ENCODE assay signal across 8 cellular contexts in the genomic region with DNA sequence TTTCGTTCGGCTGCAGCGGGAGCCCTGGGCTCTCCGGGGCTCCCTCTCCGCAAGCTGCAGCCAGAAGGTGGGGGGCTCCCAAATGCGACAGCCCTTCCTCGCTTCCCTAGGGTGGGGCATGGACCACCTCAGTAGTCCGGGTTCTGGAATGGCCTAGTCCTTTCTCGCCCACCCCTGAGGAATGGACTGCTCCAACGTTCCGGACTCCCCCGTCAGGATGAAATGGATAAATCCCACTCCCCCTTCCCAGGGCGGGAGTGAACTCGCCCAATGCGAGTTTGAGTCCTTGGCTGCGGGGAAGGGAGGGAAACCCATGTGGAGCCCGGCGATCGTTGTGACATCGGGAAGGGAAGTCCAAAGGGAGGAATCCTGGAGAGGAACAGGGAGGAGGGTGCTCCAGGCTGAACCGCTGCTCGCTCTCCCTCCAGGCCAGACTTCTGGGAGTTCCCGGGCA. TPM values are rescaled to one million over a fixed set of nuclear protein-coding genes. Genes with fewer than 3 reads are reported as not detected.
DNase-seq lines count a peak whose midpoint lies in the region; ATAC-seq, FAIRE-seq and TF ChIP-seq lines count a peak whose summit lies in the region.

No MANE protein-coding gene starts in this region.

- peak overlapping the region; percentile 79 to 91 (median 86) for H3K9ac ChIP-seq in BLaER1 treated with 17β-estradiol and CSF1 and Interleukin-3, amounts not matched to agents 10 nM and 100 nM
- H3K9ac ChIP-seq in HCT116 (ENCODE audit: low read length), result peak overlapping the region; percentile 98
- peak overlapping the region; percentile 84 for H3K9ac ChIP-seq in astrocyte (ENCODE audit: low read length)

- no peaks in the 10 kb centered on the region for H3K4me1 Mint-ChIP-seq in astrocyte (ENCODE audit: low read depth, unreplicated experiment)

- DNase-seq in HCT116 (ENCODE audit: low read depth, low spot score), result peak; percentile 85
- DNase-seq in NCI-H69 (lab: John Stamatoyannopoulos, UW), result peak; percentile 93
- peak; percentile 77 for DNase-seq in astrocyte (ENCODE audit: low read depth)
- peak; percentile 81 to 88 (median 88) for DNase-seq in right cardiac atrium
- DNase-seq in pons (ENCODE audit: low spot score), result peak; percentile 77

- no TSS peak for BruUV-seq in HCT116 (replicated peaks; lab: Mats Ljungman, UMichigan)

- no peaks in the 10 kb centered on the region; a peak in 1 of 22 replicates for H3K27me3 ChIP-seq in BLaER1 treated with 17β-estradiol and CSF1 and Interleukin-3, amounts not matched to agents 10 nM and 100 nM
- no peaks in the 10 kb centered on the region for H3K27me3 ChIP-seq in HCT116 (ENCODE audit: insufficient read depth, low read length)
- no peaks in the 10 kb centered on the region for H3K27me3 ChIP-seq in astrocyte (ENCODE audit: insufficient read depth, low read length)
- H3K27me3 ChIP-seq in right cardiac atrium (ENCODE audit: control insufficient read depth, insufficient read depth), result no peaks in the 10 kb centered on the region

- peaks cover 0 to 5% (median 0%) of the 10 kb centered on the region in 11 experiments; a peak in 2 of 22 replicates for H4K20me1 ChIP-seq in BLaER1 treated with 17β-estradiol and CSF1 and Interleukin-3, amounts not matched to agents 10 nM and 100 nM
- no peaks in the 10 kb centered on the region for H4K20me1 ChIP-seq in HCT116 (ENCODE audit: insufficient read depth)
- H4K20me1 ChIP-seq in astrocyte (ENCODE audit: insufficient read depth, low read length), result no peaks in the 10 kb centered on the region

- peak overlapping the region; percentile 41 for H3K27ac Mint-ChIP-seq in astrocyte (ENCODE audit: unreplicated experiment)

- peaks cover 8% of the 10 kb centered on the region for H3K36me3 Mint-ChIP-seq in astrocyte (ENCODE audit: low read depth, unreplicated experiment)

- peak; percentile 66 for TF ChIP-seq POLR2A in HCT116 (IDR thresholded peaks at IDR 0.05; ENCODE audit: borderline replicate concordance, extremely low read depth, insufficient read depth, insufficient read length)

- H3K27ac ChIP-seq in BLaER1 treated with 17β-estradiol and CSF1 and Interleukin-3, amounts not matched to agents 10 nM and 100 nM, result peak overlapping the region; percentile 66 to 90 (median 83); a peak in 21 of 22 replicates
- peak overlapping the region; percentile 94 for H3K27ac ChIP-seq in HCT116 (ENCODE audit: low read depth, low read length)
- peak overlapping the region; percentile 43 for H3K27ac ChIP-seq in astrocyte (ENCODE audit: low read depth, low read length)
- peak overlapping the region; percentile 85 for H3K27ac ChIP-seq in right cardiac atrium (ENCODE audit: low read length)

- peak; percentile 15 for ATAC-seq in HCT116
- peak; percentile 46 to 53 for ATAC-seq in right cardiac atrium
- no peak for ATAC-seq in HG02938 (IDR thresholded peaks at IDR 0.05; ENCODE audit: unreplicated experiment)
- no peak for ATAC-seq in HG02642 (IDR thresholded peaks at IDR 0.05; ENCODE audit: poor library complexity, unreplicated experiment)

- TF ChIP-seq CTCF in HCT116 (IDR thresholded peaks at IDR 0.05 in 2 of 3, conservative IDR thresholded peaks at IDR 0.05 in 1 of 3; ENCODE audit: borderline replicate concordance in 1 of 3, insufficient read depth in 1 of 3, low read depth in 2 of 3, low read length in 2 of 3) (no peak), astrocyte (IDR thresholded peaks at IDR 0.05; ENCODE audit: insufficient read depth, low read depth, low read length) (no peak)

- peaks cover 26% of the 10 kb centered on the region for H3K27me3 Mint-ChIP-seq in astrocyte (ENCODE audit: low read depth, unreplicated experiment)

- peak overlapping the region; percentile 70 to 86 (median 76) for H3K4me3 ChIP-seq in BLaER1 treated with 17β-estradiol and CSF1 and Interleukin-3, amounts not matched to agents 10 nM and 100 nM
- H3K4me3 ChIP-seq in HCT116 (replicated peaks in 1 of 2; ENCODE audit: low read depth in 1 of 2, low read length in 2 of 2), result peak overlapping the region; percentile 90 to 95
- H3K4me3 ChIP-seq in astrocyte (ENCODE audit: insufficient read depth, low read depth, low read length), result peak overlapping the region; percentile 83
- peak overlapping the region; percentile 66 for H3K4me3 ChIP-seq in right cardiac atrium (ENCODE audit: low read length)

- no peak overlapping the region for H2AFZ ChIP-seq in HCT116 (ENCODE audit: low read depth, low read length, poor library complexity, severe bottlenecking)
- peak overlapping the region; percentile 87 for H2AFZ ChIP-seq in astrocyte (ENCODE audit: low read depth, low read length)

- peaks cover 16% of the 10 kb centered on the region for H3K9me3 Mint-ChIP-seq in astrocyte (ENCODE audit: unreplicated experiment)

- POLR2A ChIA-PET in HCT116 (lab: Charles Lee), result interaction anchor here (0.8 to 2.3 kb wide), 7 partner anchors 11 to 59 kb away, joined by 3 to 8 read pairs (median 5); a partner anchor contains a TSS

- H3K36me3 ChIP-seq in BLaER1 treated with 17β-estradiol and CSF1 and Interleukin-3, amounts not matched to agents 10 nM and 100 nM, result no peaks in the 10 kb centered on the region
- no peaks in the 10 kb centered on the region for H3K36me3 ChIP-seq in HCT116 (ENCODE audit: control insufficient read depth in 1 of 2, insufficient read depth in 2 of 2, low read length in 2 of 2)
- no peaks in the 10 kb centered on the region for H3K36me3 ChIP-seq in astrocyte (ENCODE audit: insufficient read depth, low read length)

- no peak for TF ChIP-seq RAD21 in HCT116 (IDR thresholded peaks at IDR 0.05; ENCODE audit: low read depth)

- H3K9me3 ChIP-seq in BLaER1 treated with 17β-estradiol and CSF1 and Interleukin-3, amounts not matched to agents 10 nM and 100 nM (replicated peaks in 1 of 11), result no peaks in the 10 kb centered on the region
- H3K9me3 ChIP-seq in HCT116 (ENCODE audit: control insufficient read depth in 1 of 2, insufficient read depth in 1 of 2, low read depth in 1 of 2, low read length in 2 of 2) (no peaks in the 10 kb centered on the region), astrocyte (ENCODE audit: insufficient read depth, low read depth, low read length) (no peaks in the 10 kb centered on the region), right cardiac atrium (ENCODE audit: control insufficient read depth, low read length) (no peaks in the 10 kb centered on the region)

- H3K79me2 ChIP-seq in HCT116 (ENCODE audit: insufficient read depth, low read length) (no peaks in the 10 kb centered on the region), astrocyte (ENCODE audit: insufficient read depth, low read length) (no peaks in the 10 kb centered on the region)

- under 1% methylated on average over 23 of the region's 23 CpGs for WGBS in right cardiac atrium

- RAD21 ChIA-PET in HCT116 (lab: Charles Lee; ENCODE audit: low non-redundant PET in 1 of 2, low total read pairs in 2 of 2, uncharacterized antibody in 2 of 2, unreplicated experiment in 2 of 2), result interaction anchor here (0.9 to 1.0 kb wide), 2 partner anchors 52 to 59 kb away, joined by 3 read pairs; no protein-coding TSS in a partner anchor

- no peaks in the 10 kb centered on the region for H3K9me2 ChIP-seq in HCT116 (ENCODE audit: insufficient read depth)

- peak overlapping the region; percentile 94 to 100 (median 99) for H3K4me2 ChIP-seq in BLaER1 treated with 17β-estradiol and CSF1 and Interleukin-3, amounts not matched to agents 10 nM and 100 nM
- H3K4me2 ChIP-seq in HCT116 (ENCODE audit: low read length), result peak overlapping the region; percentile 99
- H3K4me2 ChIP-seq in astrocyte (ENCODE audit: low read length), result peak overlapping the region; percentile 97

- intact Hi-C loops in HCT116 (cut with micrococcal nuclease), result loop anchor here (1.0 kb wide), 1 partner anchor 52 kb away; no protein-coding TSS in a partner anchor
- intact Hi-C loops in right cardiac atrium (cut with DNase I), result loop anchor here in 3 of 4 donors (5.0 to 10.0 kb wide), 3 partner anchors 32 to 55 kb away; a partner anchor contains a TSS

- CTCF ChIA-PET in HCT116 (lab: Charles Lee), result interaction anchor here (1.3 to 3.0 kb wide), 3 partner anchors 14 to 52 kb away, joined by 5 to 17 read pairs (median 10); no protein-coding TSS in a partner anchor

- FAIRE-seq in astrocyte (lab: Jason Lieb, UNC), result no peak

- peaks cover 50 to 75% (median 70%) of the 10 kb centered on the region in 10 experiments for H3K4me1 ChIP-seq in BLaER1 treated with 17β-estradiol and CSF1 and Interleukin-3, amounts not matched to agents 10 nM and 100 nM
- H3K4me1 ChIP-seq in HCT116 (ENCODE audit: control insufficient read depth in 1 of 2, insufficient read depth in 2 of 2, low read length in 2 of 2), result peaks cover 25 to 57% of the 10 kb centered on the region in 2 experiments
- peaks cover 8% of the 10 kb centered on the region for H3K4me1 ChIP-seq in astrocyte (ENCODE audit: insufficient read depth, low read length)
- peaks cover 4% of the 10 kb centered on the region for H3K4me1 ChIP-seq in right cardiac atrium (ENCODE audit: control insufficient read depth, insufficient read depth, low read length)

- peak overlapping the region; percentile 85 for H3K4me3 Mint-ChIP-seq in astrocyte (ENCODE audit: unreplicated experiment)

RNA-seq across cellular contexts. Expression of a gene that starts 5.5 kb away (rescaled TPM):
- total RNA-seq in HCT116 (2021; ENCODE audit: unreplicated experiment), result not detected
- polyA plus RNA-seq in HCT116 (2012), result 0.35 and 0.46 TPM in 2 replicates
- total RNA-seq in astrocyte, result not detected in 2 replicates
- 100 to 1,000 TPM; 505 to 682 (median 577) TPM for total RNA-seq in right cardiac atrium
- polyA plus RNA-seq in right cardiac atrium, result 712 TPM

RNA-seq across cellular contexts. Expression of a gene that starts 7.9 kb away (rescaled TPM):
- total RNA-seq in HCT116 (2021; ENCODE audit: unreplicated experiment), result 44.2 TPM
- 40.3 and 42.4 TPM in 2 replicates for polyA plus RNA-seq in HCT116 (2012)
- 26.3 and 28.3 TPM in 2 replicates for total RNA-seq in astrocyte
- 10 to 100 TPM; 28.3 to 36.4 (median 33.6) TPM for total RNA-seq in right cardiac atrium
- polyA plus RNA-seq in right cardiac atrium, result 32.5 TPM

RNA-seq across cellular contexts. Expression of a gene that starts 30.3 kb away (rescaled TPM):
- 28.1 TPM for total RNA-seq in HCT116 (2021; ENCODE audit: unreplicated experiment)
- 17.3 and 20.5 TPM in 2 replicates for polyA plus RNA-seq in HCT116 (2012)
- 9.2 and 11.7 TPM in 2 replicates for total RNA-seq in astrocyte
- 10 to 100 TPM in 3 of 4 donors, 1 to 10 TPM in 1; 9.5 to 11.9 (median 10.9) TPM for total RNA-seq in right cardiac atrium
- polyA plus RNA-seq in right cardiac atrium, result 13.2 TPM

RNA-seq across cellular contexts. Expression of a gene that starts 30.7 kb away (rescaled TPM):
- total RNA-seq in HCT116 (2021; ENCODE audit: unreplicated experiment) (2.2 TPM), astrocyte (0.73 and 1.4 TPM in 2 replicates), right cardiac atrium (1 to 10 TPM; 1.2 to 2.1 (median 1.7) TPM)
- 2.4 and 2.5 TPM in 2 replicates for polyA plus RNA-seq in HCT116 (2012)
- polyA plus RNA-seq in right cardiac atrium, result 3.3 TPM

RNA-seq across cellular contexts. Expression of a gene that starts 35.5 kb away (rescaled TPM):
- total RNA-seq in HCT116 (2021; ENCODE audit: unreplicated experiment) (7.2 TPM), astrocyte (8.9 and 9.7 TPM in 2 replicates), right cardiac atrium (10 to 100 TPM; 18.0 to 23.6 (median 19.7) TPM)
- polyA plus RNA-seq in HCT116 (2012), result 7.0 and 7.1 TPM in 2 replicates
- 33.4 TPM for polyA plus RNA-seq in right cardiac atrium

Comparison
In these comparisons a context has a peak if more than half of its experiments do, and no peak if none do; other contexts are left out.
1. H3K27ac ChIP-seq: peak in every context shown above with its lines; median percentile 94 in HCT116; 85 in right cardiac atrium; 83 in BLaER1 treated with 17β-estradiol and CSF1 and Interleukin-3, amounts not matched to agents 10 nM and 100 nM; 43 in astrocyte.
2. ATAC-seq: peak in HCT116 (single experiment) and right cardiac atrium (2 of 2); none in HG02938 (single experiment) and HG02642 (single experiment).
3. RNA of a gene that starts 5.5 kb away (total RNA-seq): 505 to 682 TPM in right cardiac atrium; not detected in HCT116 (single experiment) and not detected in astrocyte; every median in the first group is over 100 times any median in the second.
4. Peak in every context shown above with its lines, with median percentiles within 50 percentile points of each other: H3K4me2 ChIP-seq, H3K4me3 ChIP-seq, H3K9ac ChIP-seq and DNase-seq.